Comparison of ENCODE assay signal across 8 cellular contexts in genomic region chr6:27838513-27839302, GRCh38.
DNase-seq lines count a peak whose midpoint lies in the region; ATAC-seq, FAIRE-seq and TF ChIP-seq lines count a peak whose summit lies in the region.
"Not testable (repeated sequence)": the region's sequence is repeated elsewhere in the genome, so short reads cannot be mapped to it uniquely, and the experiment has no call there.

No MANE protein-coding gene starts in this region.

- H3K4me2 ChIP-seq in PC-9: peak overlapping the region; percentile 69
- peak overlapping the region; percentile 73 to 93 for H3K4me2 ChIP-seq in H1 (ENCODE audit: insufficient read depth in 1 of 2, low read depth in 2 of 2, low read length in 2 of 2)

- H3K79me2 ChIP-seq in PC-9 (ENCODE audit: low read depth): not testable (repeated sequence)
- peaks cover 0 to 15% of the 10 kb centered on the region in 2 experiments; a peak in 2 of 4 replicates for H3K79me2 ChIP-seq in H1 (ENCODE audit: control insufficient read depth in 1 of 2, insufficient read depth in 2 of 2, low read length in 2 of 2)

- TF ChIP-seq POLR2A in H1 (IDR thresholded peaks at IDR 0.05; ENCODE audit: control extremely low read depth in 1 of 2, low read depth in 2 of 2, low read length in 2 of 2): peak; percentile 61 to 67
- TF ChIP-seq POLR2A in gastrocnemius medialis (IDR thresholded peaks at IDR 0.05): peak; percentile 81 to 94

- H2BK120ac ChIP-seq in H1 (replicated peaks; ENCODE audit: low read depth, low read length): not testable (repeated sequence)

- WGBS in H1 (ENCODE audit: extremely low coverage in 1 of 2, insufficient coverage in 1 of 2, insufficient read length in 1 of 2, insufficient replicate concordance in 2 of 2, low coverage in 1 of 2, low lambda C conversion rate in 2 of 2, missing lambda C conversion rate in 1 of 2), 2 experiments: 0% methylated on average over 32 of the region's 48 CpGs; no CpG with 5 or more reads in 1 of the 2 experiments

- not testable (repeated sequence) for H4K91ac ChIP-seq in H1 (replicated peaks; ENCODE audit: insufficient read length, low read length)

- H3K4me1 ChIP-seq in PC-9 (replicated peaks; ENCODE audit: insufficient read depth); H1 (replicated peaks in 1 of 4; ENCODE audit: control insufficient read depth in 3 of 4, insufficient read depth in 4 of 4, low read length in 3 of 4): not testable (repeated sequence)
- H3K4me1 ChIP-seq in left lung: peaks cover 6 to 34% of the 10 kb centered on the region in 2 donors
- peaks cover 21 to 33% of the 10 kb centered on the region in 2 donors for H3K4me1 ChIP-seq in gastrocnemius medialis

- H2BK12ac ChIP-seq in H1 (ENCODE audit: low read depth, low read length): peak overlapping the region; percentile 85; the same call in 1 of the 2 replicates

- peak overlapping the region; percentile 99 for H3K27ac ChIP-seq in HL-60 (replicated peaks)
- peak overlapping the region; percentile 87 for H3K27ac ChIP-seq in PC-9
- H3K27ac ChIP-seq in H1 (ENCODE audit: low read depth, low read length): peak overlapping the region; percentile 98
- H3K27ac ChIP-seq in left lung: peak overlapping the region; percentile 94 to 100
- peak overlapping the region; percentile 89 to 94 (median 93) for H3K27ac ChIP-seq in gastrocnemius medialis

- H2AK5ac ChIP-seq in H1 (ENCODE audit: low read depth, low read length): not testable (repeated sequence)

- TF ChIP-seq CTCF in HL-60 (IDR thresholded peaks at IDR 0.05; ENCODE audit: insufficient read depth, low read length); PC-9 (conservative IDR thresholded peaks at IDR 0.05); H1 (IDR thresholded peaks at IDR 0.05; ENCODE audit: control extremely low read depth in 1 of 3, insufficient read depth in 1 of 3, low read depth in 1 of 3, low read length in 3 of 3): not testable (repeated sequence)
- peak in 1 of 2 donors; percentile 11 for TF ChIP-seq CTCF in left lung (IDR thresholded peaks at IDR 0.05)
- peak in 2 of 5 experiments; percentile 7 to 14 for TF ChIP-seq CTCF in gastrocnemius medialis (IDR thresholded peaks at IDR 0.05 in 4 of 5, conservative IDR thresholded peaks at IDR 0.05 in 1 of 5)

- POLR2A ChIA-PET in PC-9 (lab: Charles Lee; ENCODE audit: unreplicated experiment) (interaction anchor here (0.5 to 2.8 kb wide), 23 partner anchors 14 to 1716 kb away, joined by 3 to 47 read pairs (median 3); partner anchors contain the start of gene TRIM27), H1 (lab: Charles Lee; ENCODE audit: partially characterized antibody) (interaction anchor here (0.6 to 15.8 kb wide), 37 partner anchors 8 to 1817 kb away, joined by 3 to 2035 read pairs (median 12); partner anchors contain the start of gene ZSCAN31)

- H3K79me1 ChIP-seq in H1 (ENCODE audit: low read depth, low read length): not testable (repeated sequence)

- H3K56ac ChIP-seq in H1 (replicated peaks; ENCODE audit: insufficient read length, low read depth, low read length): peak overlapping the region; percentile 78

- CTCF ChIA-PET in PC-9 (lab: Charles Lee): interaction anchor here (0.6 to 1.3 kb wide), 2 partner anchors 10 to 34 kb away, joined by 3 read pairs; a partner anchor contains a TSS
- CTCF ChIA-PET in H1 (lab: Charles Lee; ENCODE audit: partially characterized antibody): interaction anchor here (0.6 to 1.8 kb wide), 10 partner anchors 16 to 59 kb away, joined by 3 to 8 read pairs (median 4); a partner anchor contains a TSS

- not testable (repeated sequence) for H3K9me2 ChIP-seq in PC-9 (ENCODE audit: insufficient read depth)

- FAIRE-seq in H1 (lab: Jason Lieb, UNC): not testable (repeated sequence)

- not testable (repeated sequence) for H3K27me3 ChIP-seq in HL-60 (ENCODE audit: insufficient read depth, poor library complexity, severe bottlenecking); PC-9 (ENCODE audit: insufficient read depth, low read depth); H1 (replicated peaks in 1 of 4; ENCODE audit: control insufficient read depth in 3 of 4, extremely low read depth in 1 of 4, insufficient read depth in 3 of 4, low read length in 3 of 4); left lung; gastrocnemius medialis

- peak overlapping the region; percentile 71 for H3K4ac ChIP-seq in H1 (replicated peaks; ENCODE audit: insufficient read length, low read depth, low read length)

- DNase-seq in ACHN: peak; percentile 53
- DNase-seq in HL-60 (ENCODE audit: low read depth in 1 of 2, low spot score in 1 of 2): peak in 1 of 2 experiments; percentile 44
- DNase-seq in PC-9: not testable (repeated sequence)
- DNase-seq in activated T-cell treated with anti-CD3 and anti-CD28 coated beads for 48 hours (ENCODE audit: low read depth): peak; percentile 53
- peak in 1 of 2 experiments; percentile 78 for DNase-seq in H1 (ENCODE audit: low read depth in 1 of 2, low spot score in 2 of 2)
- peak; percentile 75 to 90 for DNase-seq in left lung
- peak; percentile 32 to 47 for DNase-seq in gastrocnemius medialis

- H3K9me3 ChIP-seq in PC-9 (ENCODE audit: insufficient read depth, low read depth); H1 (ENCODE audit: insufficient read depth in 2 of 2, low read depth in 1 of 2, low read length in 1 of 2); left lung; gastrocnemius medialis: not testable (repeated sequence)

- ATAC-seq in GM19023 (IDR thresholded peaks at IDR 0.05; ENCODE audit: unreplicated experiment) (peak; percentile 25), left lung (peak; percentile 57), gastrocnemius medialis (peak; percentile 27 to 36)

- not testable (repeated sequence) for H2BK15ac ChIP-seq in H1 (ENCODE audit: low read length)

- not testable (repeated sequence) for H3K23ac ChIP-seq in H1 (ENCODE audit: insufficient read length)

- H3K9ac ChIP-seq in H1 (replicated peaks in 1 of 4; ENCODE audit: extremely low read depth in 1 of 4, low read depth in 3 of 4, low read length in 3 of 4): peak overlapping the region; percentile 77 to 99 (median 90)

- intact Hi-C loops in PC-9 (cut with micrococcal nuclease; ENCODE audit: unreplicated experiment) (loop anchor here (2.0 to 10.0 kb wide), 2 partner anchors 26 to 1814 kb away; a partner anchor contains a TSS), gastrocnemius medialis (cut with DNase I; ENCODE audit: low total_unique reads) (loop anchor here (2.0 to 10.0 kb wide), 8 partner anchors 26 to 1716 kb away; a partner anchor contains a TSS)
- intact Hi-C loops in left lung (cut with DNase I): not testable (repeated sequence)

- peaks cover 12% of the 10 kb centered on the region for H3K23me2 ChIP-seq in H1 (ENCODE audit: low read depth, low read length)

- H3K4me3 ChIP-seq in HL-60 (replicated peaks; ENCODE audit: insufficient read depth, low read length): peak overlapping the region; percentile 58
- peak overlapping the region; percentile 58; the same call in 1 of the 2 replicates for H3K4me3 ChIP-seq in PC-9
- peak overlapping the region; percentile 77 to 96 (median 88) for H3K4me3 ChIP-seq in H1 (ENCODE audit: extremely low read depth in 1 of 4, insufficient read depth in 2 of 4, low read depth in 3 of 4, low read length in 4 of 4)
- peak overlapping the region; percentile 63 to 83 for H3K4me3 ChIP-seq in left lung
- peak overlapping the region; percentile 75 to 91 (median 76) for H3K4me3 ChIP-seq in gastrocnemius medialis

- TF ChIP-seq EP300 in H1 (IDR thresholded peaks at IDR 0.05; ENCODE audit: borderline replicate concordance in 1 of 2, low read depth in 2 of 2, low read length in 2 of 2): not testable (repeated sequence)

- H4K20me1 ChIP-seq in PC-9 (ENCODE audit: insufficient read depth); H1 (replicated peaks in 1 of 2; ENCODE audit: control insufficient read depth in 1 of 2, insufficient read depth in 2 of 2, low read length in 2 of 2): not testable (repeated sequence)

- peak overlapping the region; percentile 77 for H4K5ac ChIP-seq in H1 (ENCODE audit: insufficient read length, low read depth, low read length)

- peak overlapping the region; percentile 67 for H2AFZ ChIP-seq in PC-9
- not testable (repeated sequence) for H2AFZ ChIP-seq in H1 (ENCODE audit: low read length)

- H2BK20ac ChIP-seq in H1 (ENCODE audit: low read length): not testable (repeated sequence)

- in situ Hi-C loops in ACHN (cut with HindIII; ENCODE audit: low pct_ligation_motif_present, low pct_unique_long_range_greater_than_20kb, low sequenced_read_pairs): not testable (repeated sequence)
- in situ Hi-C loops in gastrocnemius medialis (cut with MboI; ENCODE audit: low sequenced_read_pairs in 4 of 4): loop anchor here in 1 of 4 donors (25.0 kb wide), 1 partner anchor 1801 kb away; a partner anchor contains a TSS

- TSS peak; percentile 93 for BruUV-seq in PC-9 (replicated peaks; lab: Mats Ljungman, UMichigan)

- peak overlapping the region; percentile 87; the same call in 1 of the 2 replicates for H4K8ac ChIP-seq in H1 (ENCODE audit: extremely low read depth, insufficient read depth, low read length)

- H2BK5ac ChIP-seq in H1 (ENCODE audit: low read depth, low read length): peak overlapping the region; percentile 84

- H3F3A ChIP-seq in PC-9 (ENCODE audit: insufficient read depth, low read depth): peaks cover 13% of the 10 kb centered on the region; the same call in 1 of the 2 replicates

- TF ChIP-seq RAD21 in H1 (IDR thresholded peaks at IDR 0.05 in 1 of 2, conservative IDR thresholded peaks at IDR 0.05 in 1 of 2; ENCODE audit: low read depth in 2 of 2, low read length in 2 of 2): not testable (repeated sequence)

- H3K14ac ChIP-seq in H1 (ENCODE audit: insufficient read length): not testable (repeated sequence)

- peak overlapping the region; percentile 62 for H3K18ac ChIP-seq in H1 (ENCODE audit: extremely low read depth, low read length)

- not testable (repeated sequence) for H3K36me3 ChIP-seq in PC-9 (ENCODE audit: low read depth); H1 (ENCODE audit: control insufficient read depth in 2 of 4, insufficient read depth in 4 of 4, low read length in 3 of 4); left lung; gastrocnemius medialis

TF ChIP-seq in H1, 55 proteins besides CTCF, POLR2A, EP300 and RAD21 (continues in another document):
- TF ChIP-seq HDAC2 (IDR thresholded peaks at IDR 0.05; ENCODE audit: borderline replicate concordance in 1 of 2, low read depth in 2 of 2, low read length in 2 of 2): 0 out of 4 replicates have a peak, but pooled peaks of 1 of the 2 experiments have one; percentile 52
- TF ChIP-seq POLR2AphosphoS5 (IDR thresholded peaks at IDR 0.05; ENCODE audit: low read depth, low read length): peak; percentile 75
- TF ChIP-seq PHF8 (conservative IDR thresholded peaks at IDR 0.05; ENCODE audit: low read depth, low read length): peak; percentile 17; the same call in 1 of the 2 replicates
- TF ChIP-seq GTF2F1 (IDR thresholded peaks at IDR 0.05; ENCODE audit: borderline replicate concordance, low read depth, low read length): peak; percentile 36; the same call in 1 of the 2 replicates
- peak; percentile 92 for TF ChIP-seq TAF1 (IDR thresholded peaks at IDR 0.05; ENCODE audit: low read depth, low read length)
- TF ChIP-seq TAF7 (optimal IDR thresholded peaks at IDR 0.05; ENCODE audit: borderline replicate concordance, low read depth, low read length): peak; percentile 37
